Comparison of ENCODE assay signal across 21 cellular contexts in genomic region chr10:13873201-13873600, GRCh38.
DNase-seq lines count a peak whose midpoint lies in the region; ATAC-seq and TF ChIP-seq lines count a peak whose summit lies in the region.
"Had no signal": no experiment of that assay in that cellular context is flagged by ENCODE, and none has a peak within 500 bp of the region (broad histone marks: within the 10 kb centered on the region; RNA-seq: fewer than 3 reads in every experiment).

No MANE protein-coding gene starts in this region.

- intact Hi-C loops in esophagus muscularis mucosa (cut with DNase I), result no loop called here

- H3K36me3 ChIP-seq in esophagus muscularis mucosa (no peaks in the 10 kb centered on the region), suprapubic skin (no peaks in the 10 kb centered on the region)
- H3K36me3 ChIP-seq: BLaER1, brain microvascular endothelial cell had no signal

- TF ChIP-seq EP300 in esophagus muscularis mucosa (IDR thresholded peaks at IDR 0.05) (no peak), suprapubic skin (IDR thresholded peaks at IDR 0.05) (no peak)

- no peaks in the 10 kb centered on the region for H3K9me3 ChIP-seq in esophagus muscularis mucosa
- H3K9me3 ChIP-seq in suprapubic skin, result no peaks in the 10 kb centered on the region
- H3K9me3 ChIP-seq: BLaER1 had no signal

- no peaks in the 10 kb centered on the region for H3K27me3 ChIP-seq in esophagus muscularis mucosa
- no peaks in the 10 kb centered on the region for H3K27me3 ChIP-seq in suprapubic skin
- H3K27me3 ChIP-seq: BLaER1, brain microvascular endothelial cell had no signal

- no peak overlapping the region for H3K4me3 ChIP-seq in esophagus muscularis mucosa
- no peak overlapping the region for H3K4me3 ChIP-seq in suprapubic skin
- H3K4me3 ChIP-seq: BLaER1 had no signal

- TF ChIP-seq POLR2A in esophagus muscularis mucosa (IDR thresholded peaks at IDR 0.05; ENCODE audit: low read depth) (no peak), suprapubic skin (IDR thresholded peaks at IDR 0.05) (no peak)

- ATAC-seq in SK-N-SH treated with all-trans-retinoic acid at 6 μM for 48 hours, result no peak
- no peak for ATAC-seq in GM21515 (IDR thresholded peaks at IDR 0.05; ENCODE audit: unreplicated experiment)
- ATAC-seq: left colon, PC-3 had no signal

- TF ChIP-seq CTCF in esophagus muscularis mucosa (IDR thresholded peaks at IDR 0.05) (no peak), suprapubic skin (IDR thresholded peaks at IDR 0.05) (no peak)

- DNase-seq in SIG-M5 treated with dmso at 0.1 percent for 504 hours (lab: John Stamatoyannopoulos, UW; ENCODE audit: unreplicated experiment) (peak; percentile 43), SIG-M5 (lab: John Stamatoyannopoulos, UW) (no peak), NOMO-1 treated with DMSO at 0.1 percent for 48 hours (lab: John Stamatoyannopoulos, UW; ENCODE audit: unreplicated experiment) (peak; percentile 84), esophagus muscularis mucosa (ENCODE audit: extremely low spot score) (no peak), suprapubic skin (ENCODE audit: low spot score in 2 of 2) (no peak), T-helper 1 cell (no peak)
- DNase-seq: activated CD4-positive, alpha-beta T cell treated with anti-CD3 and anti-CD28 coated beads, Interleukin-2, amount 50 U/mL, for 48 hours; activated naive CD4-positive, alpha-beta T cell treated with anti-CD3 and anti-CD28 coated beads, Interleukin-2, amount 10 ng/mL, durations not matched to agents 7 days and 5 days; activated T-cell treated with anti-CD3 and anti-CD28 coated beads, Interleukin-2, amount 50 U/mL, for 1 hour; brain microvascular endothelial cell; DMS 273 treated with DMSO at 0.1 percent for 48 hours; HCEC 1CT; left colon; NCI-H446; PC-3; stimulated activated CD4-positive, alpha-beta T cell treated with anti-CD3 and anti-CD28 coated beads, Interleukin-4, amount 100 ng/mL, for 24 hours; trophoblast cell had no signal

- H3K27ac ChIP-seq in esophagus muscularis mucosa (replicated peaks in 1 of 4), result peak overlapping the region in 3 of 4 donors; percentile 36 to 63 (median 43)
- H3K27ac ChIP-seq in suprapubic skin, result peak overlapping the region; percentile 22
- H3K27ac ChIP-seq: 22Rv1, BLaER1, brain microvascular endothelial cell had no signal

- peaks cover 17 to 48% (median 32%) of the 10 kb centered on the region in 4 donors for H3K4me1 ChIP-seq in esophagus muscularis mucosa
- H3K4me1 ChIP-seq in suprapubic skin, result peaks cover 10% of the 10 kb centered on the region

- 64% methylated on average over 6 of the region's 6 CpGs for WGBS in esophagus muscularis mucosa
- 83% methylated on average over 6 of the region's 6 CpGs for WGBS in suprapubic skin

TF ChIP-seq in SK-N-SH treated with all-trans-retinoic acid at 6 μM for 48 hours, 23 proteins besides CTCF, POLR2A, EP300 and RAD21:
- no peak for TF ChIP-seq ZFP30 (CRISPR knock-in tag; IDR thresholded peaks at IDR 0.05)
- no peak for TF ChIP-seq CREB5 (CRISPR knock-in tag; IDR thresholded peaks at IDR 0.05; ENCODE audit: low read depth)
- TF ChIP-seq ESRRG (CRISPR knock-in tag; IDR thresholded peaks at IDR 0.05), result no peak
- TF ChIP-seq ZC3H10 (CRISPR knock-in tag; IDR thresholded peaks at IDR 0.05), result no peak

Comparison
In these comparisons a context has a peak if more than half of its experiments do, and no peak if none do; other contexts are left out.
1. DNase-seq: peak in SIG-M5 treated with dmso at 0.1 percent for 504 hours (single experiment) and NOMO-1 treated with DMSO at 0.1 percent for 48 hours (single experiment); none in SIG-M5 (single experiment), esophagus muscularis mucosa (single experiment), suprapubic skin (0 of 2) and T-helper 1 cell (0 of 5).